In genomic region chr6:44269168-44269920, GRCh38 we compare ENCODE assay signal across 1 cellular context.
TF ChIP-seq lines count a peak whose summit lies in the region.

No MANE protein-coding gene starts in this region.

TF ChIP-seq in HepG2, 621 proteins besides CTCF, POLR2A, EP300 and RAD21:
- TF ChIP-seq ZFP1 (CRISPR knock-in tag; IDR thresholded peaks at IDR 0.05) (no peak), GLI4 (CRISPR knock-in tag; IDR thresholded peaks at IDR 0.05; ENCODE audit: borderline replicate concordance) (no peak), ZNF83 (CRISPR knock-in tag; IDR thresholded peaks at IDR 0.05; ENCODE audit: borderline replicate concordance) (no peak), ZNF75D (CRISPR knock-in tag; IDR thresholded peaks at IDR 0.05; ENCODE audit: borderline replicate concordance) (0 out of 2 replicates have a peak, but pooled peaks have one; percentile 25), ZNF251 (CRISPR knock-in tag; IDR thresholded peaks at IDR 0.05) (no peak)
